In genomic region chr11:17572791-17573460, GRCh38 we compare ENCODE assay signal across 19 cellular contexts. TPM values are rescaled to one million over a fixed set of nuclear protein-coding genes. Genes with fewer than 3 reads are reported as not detected.
DNase-seq lines count a peak whose midpoint lies in the region; FAIRE-seq and TF ChIP-seq lines count a peak whose summit lies in the region.
"Had no signal": no experiment of that assay in that cellular context is flagged by ENCODE, and none has a peak within 500 bp of the region (broad histone marks: within the 10 kb centered on the region; RNA-seq: fewer than 3 reads in every experiment).

No MANE protein-coding gene starts in this region.

- H3K9me3 ChIP-seq in endodermal cell (ENCODE audit: control insufficient read depth, low read length) = no peaks in the 10 kb centered on the region
- H3K9me3 ChIP-seq: A549 had no signal

- intact Hi-C loops in CD14-positive monocyte (cut with micrococcal nuclease) = no loop called here

- peaks cover 0 to 2% (median 0%) of the 10 kb centered on the region in 7 donors for H3K9me3 Mint-ChIP-seq in CD14-positive monocyte
- H3K9me3 Mint-ChIP-seq in endodermal cell = no peaks in the 10 kb centered on the region

- H3K36me3 Mint-ChIP-seq in CD14-positive monocyte (no peaks in the 10 kb centered on the region), endodermal cell (ENCODE audit: low read depth) (no peaks in the 10 kb centered on the region)
- H3K36me3 Mint-ChIP-seq: CD4-positive, CD25-positive, alpha-beta regulatory T cell had no signal

- FAIRE-seq in H54 (lab: Jason Lieb, UNC) = no peak
- FAIRE-seq: A549 had no signal

- H3K27me3 Mint-ChIP-seq in CD14-positive monocyte (ENCODE audit: low read depth in 3 of 3) (peaks cover 1 to 5% (median 4%) of the 10 kb centered on the region in 3 donors), endodermal cell (ENCODE audit: insufficient read depth) (peaks cover 78% of the 10 kb centered on the region)
- H3K27me3 Mint-ChIP-seq: CD4-positive, CD25-positive, alpha-beta regulatory T cell had no signal

- H3K9ac ChIP-seq in endodermal cell (ENCODE audit: extremely low read depth, low read length, poor library complexity, severe bottlenecking) = no peak overlapping the region

- peaks cover 15% of the 10 kb centered on the region for H3K27me3 ChIP-seq in endodermal cell (ENCODE audit: control insufficient read depth, insufficient read depth, low read length, poor library complexity, severe bottlenecking)

- H3K4me3 Mint-ChIP-seq in CD14-positive monocyte (no peak overlapping the region), endodermal cell (no peak overlapping the region)

- no peak for TF ChIP-seq CTCF in CD14-positive monocyte (IDR thresholded peaks at IDR 0.05)
- TF ChIP-seq CTCF in endodermal cell (conservative IDR thresholded peaks at IDR 0.05) = no peak

- no peaks in the 10 kb centered on the region for H3K36me3 ChIP-seq in endodermal cell (ENCODE audit: control insufficient read depth, insufficient read depth, low read length)

- no peak overlapping the region for H3K27ac Mint-ChIP-seq in CD14-positive monocyte
- H3K27ac Mint-ChIP-seq in endodermal cell = no peak overlapping the region
- H3K27ac Mint-ChIP-seq: CD4-positive, CD25-positive, alpha-beta regulatory T cell had no signal

- WGBS in endodermal cell (ENCODE audit: insufficient coverage in 1 of 2, insufficient read length in 1 of 2), 2 experiments = 84 to 92% methylated on average over 13 to 20 of the region's 20 CpGs

- no peak overlapping the region for H3K4me3 ChIP-seq in endodermal cell (ENCODE audit: low read length)
- H3K4me3 ChIP-seq: A549 had no signal

- peaks cover 4% of the 10 kb centered on the region for H3K4me1 Mint-ChIP-seq in CD14-positive monocyte
- H3K4me1 Mint-ChIP-seq in endodermal cell = peaks cover 2% of the 10 kb centered on the region

- no peak overlapping the region for H3K27ac ChIP-seq in endodermal cell (ENCODE audit: low read depth, low read length)
- H3K27ac ChIP-seq: A549 had no signal

- DNase-seq in CD14-positive monocyte (ENCODE audit: low spot score) = peak; percentile 35
- DNase-seq in NCI-H69 (lab: John Stamatoyannopoulos, UW) = peak; percentile 38
- DNase-seq in endodermal cell = peak; percentile 32
- peak; percentile 12 for DNase-seq in occipital lobe (lab: John Stamatoyannopoulos, UW)
- DNase-seq in AG08395 (ENCODE audit: low spot score) = no peak
- DNase-seq in H54 (ENCODE audit: insufficient read length, low spot score) = no peak
- no peak for DNase-seq in activated effector memory CD4-positive, alpha-beta T cell treated with anti-CD3 and anti-CD28 coated beads, Interleukin-2, amount 50 U/mL, for 16 hours
- DNase-seq: AML-193; CD4-positive, CD25-positive, alpha-beta regulatory T cell; DMS53; KG1; NCI-H1092; NCI-H1694 treated with DMSO at 0.1 percent for 48 hours; NCI-H2171; NCI-H82 had no signal

- no peaks in the 10 kb centered on the region for H3K4me1 ChIP-seq in endodermal cell (ENCODE audit: control insufficient read depth, insufficient read depth, low read length)
- H3K4me1 ChIP-seq: A549 had no signal

- no peak for TF ChIP-seq POLR2A in H54 (IDR thresholded peaks at IDR 0.05; ENCODE audit: low read depth, low read length)

RNA-seq across cellular contexts. Expression of gene OTOG, which starts 25.9 kb away (rescaled TPM):
- not detected for polyA plus RNA-seq in CD14-positive monocyte
- total RNA-seq in endodermal cell (under 1 TPM; 0.33 to 0.55 TPM), occipital lobe (not detected)
- 0.39 TPM for polyA plus RNA-seq in endodermal cell (2013, experiment 1 of 2)
- polyA plus RNA-seq in endodermal cell (2013, experiment 2 of 2) = 0.50 TPM
- total RNA-seq: CD4-positive, CD25-positive, alpha-beta regulatory T cell; MCF 10A; NCI-H460; Right ventricle myocardium inferior had no signal
- polyA plus RNA-seq: A549; CD4-positive, CD25-positive, alpha-beta regulatory T cell had no signal

RNA-seq across cellular contexts. Expression of gene USH1C, which starts 28.7 kb away (rescaled TPM):
- not detected for polyA plus RNA-seq in CD14-positive monocyte
- total RNA-seq in endodermal cell (1 to 10 TPM; 1.5 to 2.8 TPM), occipital lobe (0.62 TPM)
- polyA plus RNA-seq in endodermal cell (2013, experiment 1 of 2) = 1.00 TPM
- polyA plus RNA-seq in endodermal cell (2013, experiment 2 of 2) = 0.99 TPM
- total RNA-seq: CD4-positive, CD25-positive, alpha-beta regulatory T cell; MCF 10A; Right ventricle myocardium inferior had no signal
- polyA plus RNA-seq: CD4-positive, CD25-positive, alpha-beta regulatory T cell had no signal

Comparison
In these comparisons a context has a peak if more than half of its experiments do, and no peak if none do; other contexts are left out.
1. DNase-seq: peak in CD14-positive monocyte (single experiment), NCI-H69 (single experiment), endodermal cell (single experiment) and occipital lobe (single experiment); none in AG08395 (single experiment), H54 (single experiment) and activated effector memory CD4-positive, alpha-beta T cell treated with anti-CD3 and anti-CD28 coated beads, Interleukin-2, amount 50 U/mL, for 16 hours (single experiment).